26 cellular contexts compared by ENCODE assay signal in the genomic region with DNA sequence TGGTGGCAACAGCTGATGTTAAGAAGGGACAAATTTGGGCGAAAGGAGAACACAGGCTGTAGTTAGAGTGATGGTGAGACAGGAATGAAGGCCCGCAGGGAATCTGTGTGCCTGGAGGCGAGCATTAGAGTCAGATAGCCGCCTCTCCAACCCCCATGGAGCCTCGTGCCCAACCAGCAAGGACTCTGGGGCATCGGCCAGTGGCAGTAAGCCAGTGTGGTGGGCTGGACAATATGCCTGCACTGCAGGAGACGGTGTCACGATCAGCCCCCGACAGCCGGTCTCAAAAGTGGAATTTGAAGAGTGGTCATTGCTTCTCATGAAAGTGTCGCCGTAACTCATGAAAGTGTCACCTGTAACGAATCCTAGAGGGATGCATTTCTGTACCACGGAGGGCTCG.
"Had no signal": no experiment of that assay in that cellular context is flagged by ENCODE, and none has a peak within 500 bp of the region (broad histone marks: within the 10 kb centered on the region; RNA-seq: fewer than 3 reads in every experiment).

No MANE protein-coding gene starts in this region.

- H3K27me3 Mint-ChIP-seq: naive B cell had no signal

- H3K27ac Mint-ChIP-seq: mesothelial cell of epicardium; naive B cell; natural killer cell treated with Interleukin-12 subunit alpha and Interleukin-12 subunit beta and Interleukin-15 and Interleukin-18, amount 100 ng/mL, for 72 hours; stimulated activated effector memory CD8-positive, alpha-beta T cell treated with anti-CD3 and anti-CD28 coated beads, Interleukin-12 subunit alpha, Interleukin-12 subunit beta, amount 100 ng/mL, for 72 hours had no signal

- H3K4me3 ChIP-seq: coronary artery, lung, mucosa of descending colon, ovary, smooth muscle cell, stomach, thyroid gland had no signal

- H3K4me3 Mint-ChIP-seq: central memory CD8-positive, alpha-beta T cell; mesothelial cell of epicardium; naive B cell; natural killer cell treated with Interleukin-12 subunit alpha and Interleukin-12 subunit beta and Interleukin-15 and Interleukin-18, amount 100 ng/mL, for 72 hours; stimulated activated effector memory CD8-positive, alpha-beta T cell treated with anti-CD3 and anti-CD28 coated beads, Interleukin-12 subunit alpha, Interleukin-12 subunit beta, amount 100 ng/mL, for 72 hours had no signal

- H3K4me1 ChIP-seq: stomach, thyroid gland had no signal

- ATAC-seq: left lobe of liver; mucosa of descending colon; natural killer cell treated with Interleukin-12 subunit alpha and Interleukin-12 subunit beta and Interleukin-15 and Interleukin-18, amount 100 ng/mL, for 72 hours; sciatic nerve had no signal

- DNase-seq: dermis blood vessel endothelial cell; effector memory CD4-positive, alpha-beta T cell; erythroblast; hypothalamus; mesenchymal stem cell; mucosa of descending colon; naive B cell; occipital lobe; ovary; retina; stimulated activated CD4-positive, alpha-beta T cell treated with anti-CD3 and anti-CD28 coated beads, Interleukin-12 subunit alpha, Interleukin-12 subunit beta, amount 100 ng/mL, for 4 hours; stimulated activated CD4-positive, alpha-beta T cell treated with anti-CD3 and anti-CD28 coated beads, Interleukin-1b, Interleukin-23, amount 100 ng/mL, for 48 hours; stimulated activated CD4-positive, alpha-beta T cell treated with anti-CD3 and anti-CD28 coated beads, Interleukin-4, amount 100 ng/mL, for 1 hour; stimulated activated naive CD4-positive, alpha-beta T cell treated with Interleukin-2 at 50 U/mL for 16 hours; stomach; thyroid gland had no signal

- FAIRE-seq: keratinocyte had no signal

- H3K9me3 Mint-ChIP-seq: central memory CD8-positive, alpha-beta T cell; mesothelial cell of epicardium; natural killer cell treated with Interleukin-12 subunit alpha and Interleukin-12 subunit beta and Interleukin-15 and Interleukin-18, amount 100 ng/mL, for 72 hours; stimulated activated effector memory CD8-positive, alpha-beta T cell treated with anti-CD3 and anti-CD28 coated beads, Interleukin-12 subunit alpha, Interleukin-12 subunit beta, amount 100 ng/mL, for 72 hours had no signal

- H3K27ac ChIP-seq: coronary artery, ovary, stomach, thyroid gland had no signal

- H3K36me3 ChIP-seq: ovary had no signal

- H3K36me3 Mint-ChIP-seq: natural killer cell treated with Interleukin-12 subunit alpha and Interleukin-12 subunit beta and Interleukin-15 and Interleukin-18, amount 100 ng/mL, for 72 hours; stimulated activated effector memory CD8-positive, alpha-beta T cell treated with anti-CD3 and anti-CD28 coated beads, Interleukin-12 subunit alpha, Interleukin-12 subunit beta, amount 100 ng/mL, for 72 hours had no signal

- H3K9me3 ChIP-seq: mucosa of descending colon, ovary, stomach, thyroid gland had no signal

- H3K27me3 ChIP-seq: ovary, stomach, thyroid gland had no signal

- H3K4me1 Mint-ChIP-seq: central memory CD8-positive, alpha-beta T cell; naive B cell; stimulated activated effector memory CD8-positive, alpha-beta T cell treated with anti-CD3 and anti-CD28 coated beads, Interleukin-12 subunit alpha, Interleukin-12 subunit beta, amount 100 ng/mL, for 72 hours had no signal
